Comparison of ENCODE assay signal across 15 cellular contexts in genomic region chr2:176753205-176753604, GRCh38.
DNase-seq lines count a peak whose midpoint lies in the region; ATAC-seq and TF ChIP-seq lines count a peak whose summit lies in the region.
"Had no signal": no experiment of that assay in that cellular context is flagged by ENCODE, and none has a peak within 500 bp of the region (broad histone marks: within the 10 kb centered on the region; RNA-seq: fewer than 3 reads in every experiment).

No MANE protein-coding gene starts in this region.

- H3K23ac ChIP-seq in mesenchymal stem cell (ENCODE audit: low read length in 2 of 2), result no peak overlapping the region

- intact Hi-C loops in body of pancreas (cut with DNase I), result no loop called here

- H2BK5ac ChIP-seq in mesenchymal stem cell (ENCODE audit: low read depth, low read length, poor library complexity, severe bottlenecking), result no peak overlapping the region

- no peak overlapping the region for H2BK15ac ChIP-seq in mesenchymal stem cell (ENCODE audit: low read depth, poor library complexity, severe bottlenecking)

- H4K20me1 ChIP-seq in BLaER1 treated with 17β-estradiol and CSF1 and Interleukin-3, amounts not matched to agents 10 nM and 100 nM, result no peaks in the 10 kb centered on the region
- H4K20me1 ChIP-seq in Karpas-422 (ENCODE audit: insufficient read depth, low read depth, low read length), result no peaks in the 10 kb centered on the region
- H4K20me1 ChIP-seq: BLaER1 had no signal

- no peaks in the 10 kb centered on the region for H3K36me3 ChIP-seq in BLaER1 treated with 17β-estradiol and CSF1 and Interleukin-3, amounts not matched to agents 10 nM and 100 nM
- H3K36me3 ChIP-seq in Karpas-422 (ENCODE audit: insufficient read depth, low read length) (0 out of 2 replicates have a peak, but pooled peaks cover 4% of the 10 kb centered on the region), mesenchymal stem cell (ENCODE audit: control insufficient read depth in 1 of 2, insufficient read depth in 2 of 2, low read depth in 1 of 2, low read length in 2 of 2) (no peaks in the 10 kb centered on the region), body of pancreas (replicated peaks in 1 of 2; ENCODE audit: insufficient read depth in 1 of 2, low read depth in 2 of 2) (no peaks in the 10 kb centered on the region)
- H3K36me3 ChIP-seq: BLaER1, HAP-1 had no signal

- no peak for TF ChIP-seq POLR2A in body of pancreas (IDR thresholded peaks at IDR 0.05)

- no peak overlapping the region for H3K4me3 ChIP-seq in BLaER1 treated with 17β-estradiol and CSF1 and Interleukin-3, amounts not matched to agents 10 nM and 100 nM
- H3K4me3 ChIP-seq in Karpas-422 (ENCODE audit: low read length), result no peak overlapping the region
- H3K4me3 ChIP-seq in mesenchymal stem cell (ENCODE audit: insufficient read depth in 1 of 2, low read depth in 1 of 2, low read length in 2 of 2), result no peak overlapping the region
- H3K4me3 ChIP-seq in body of pancreas, result no peak overlapping the region
- H3K4me3 ChIP-seq: BLaER1, GM12878, HAP-1 had no signal

- no peak for TF ChIP-seq CTCF in body of pancreas (IDR thresholded peaks at IDR 0.05)

- H3K14ac ChIP-seq in mesenchymal stem cell (ENCODE audit: low read length in 2 of 2), result no peak overlapping the region

- H3K18ac ChIP-seq in mesenchymal stem cell (ENCODE audit: low read depth in 1 of 2, low read length in 2 of 2), result no peak overlapping the region

- no peaks in the 10 kb centered on the region for H3K9me3 ChIP-seq in BLaER1 treated with 17β-estradiol and CSF1 and Interleukin-3, amounts not matched to agents 10 nM and 100 nM (replicated peaks in 1 of 11)
- no peaks in the 10 kb centered on the region for H3K9me3 ChIP-seq in Karpas-422 (ENCODE audit: low read length)
- H3K9me3 ChIP-seq in mesenchymal stem cell (ENCODE audit: control insufficient read depth, low read length), result no peaks in the 10 kb centered on the region
- no peaks in the 10 kb centered on the region for H3K9me3 ChIP-seq in body of pancreas
- H3K9me3 ChIP-seq: BLaER1, HAP-1 had no signal

- no peak for DNase-seq in Karpas-422
- DNase-seq in mesenchymal stem cell, result no peak
- DNase-seq in COLO829 (ENCODE audit: low spot score), result no peak
- no peak for DNase-seq in NCI-H2227 (lab: John Stamatoyannopoulos, UW; ENCODE audit: unreplicated experiment)
- DNase-seq in body of pancreas, result no peak
- DNase-seq: CD8-positive, alpha-beta T cell; DMS153; DND-41; EL had no signal

- peak overlapping the region in 5 of 11 experiments; percentile 6 to 57 (median 49); a peak in 5 of 22 replicates for H3K27ac ChIP-seq in BLaER1 treated with 17β-estradiol and CSF1 and Interleukin-3, amounts not matched to agents 10 nM and 100 nM
- H3K27ac ChIP-seq in Karpas-422 (ENCODE audit: low read length) (peak overlapping the region; percentile 98), mesenchymal stem cell (ENCODE audit: low read length, poor library complexity, severe bottlenecking) (no peak overlapping the region), body of pancreas (no peak overlapping the region)
- H3K27ac ChIP-seq: BLaER1, KMS-11 had no signal

- no peak for ATAC-seq in GM21723 (IDR thresholded peaks at IDR 0.05; ENCODE audit: unreplicated experiment)
- ATAC-seq in body of pancreas, result no peak
- ATAC-seq: CD8-positive, alpha-beta T cell had no signal

- 82% methylated on average over 3 of the region's 3 CpGs for WGBS in mesenchymal stem cell
- 91 to 97% methylated on average over 3 of the region's 3 CpGs for WGBS in body of pancreas, 2 donors

- no peak overlapping the region for H3K4ac ChIP-seq in mesenchymal stem cell (ENCODE audit: low read depth in 1 of 2, low read length in 2 of 2)

- H3K27me3 ChIP-seq in BLaER1 treated with 17β-estradiol and CSF1 and Interleukin-3, amounts not matched to agents 10 nM and 100 nM, result no peaks in the 10 kb centered on the region
- no peaks in the 10 kb centered on the region for H3K27me3 ChIP-seq in Karpas-422 (ENCODE audit: low read length)
- no peaks in the 10 kb centered on the region for H3K27me3 ChIP-seq in mesenchymal stem cell (ENCODE audit: control insufficient read depth in 1 of 2, insufficient read depth in 1 of 2, low read length in 2 of 2)
- H3K27me3 ChIP-seq in body of pancreas, result no peaks in the 10 kb centered on the region
- H3K27me3 ChIP-seq: BLaER1 had no signal

- H2AK5ac ChIP-seq in mesenchymal stem cell (ENCODE audit: low read length, severe bottlenecking), result no peak overlapping the region

- no peaks in the 10 kb centered on the region for H3K9me2 ChIP-seq in Karpas-422 (replicated peaks; ENCODE audit: insufficient read depth, low read length)

- H3K79me1 ChIP-seq in mesenchymal stem cell (replicated peaks; ENCODE audit: low read length, poor library complexity, severe bottlenecking), result no peaks in the 10 kb centered on the region

- H4K8ac ChIP-seq in mesenchymal stem cell (ENCODE audit: low read length), result no peak overlapping the region

- H4K91ac ChIP-seq in mesenchymal stem cell (ENCODE audit: low read length), result no peak overlapping the region

- H2AFZ ChIP-seq in Karpas-422 (ENCODE audit: low read length), result no peak overlapping the region
- H2AFZ ChIP-seq in mesenchymal stem cell (ENCODE audit: low read depth, low read length), result no peak overlapping the region

- peak overlapping the region in 6 of 11 experiments; percentile 18 to 48 (median 38); a peak in 5 of 22 replicates for H3K4me2 ChIP-seq in BLaER1 treated with 17β-estradiol and CSF1 and Interleukin-3, amounts not matched to agents 10 nM and 100 nM
- peak overlapping the region; percentile 57 for H3K4me2 ChIP-seq in Karpas-422 (ENCODE audit: low read depth, low read length, poor library complexity, severe bottlenecking)
- H3K4me2 ChIP-seq in mesenchymal stem cell (ENCODE audit: low read length, poor library complexity, severe bottlenecking), result no peak overlapping the region
- H3K4me2 ChIP-seq: KMS-11 had no signal

- H3K9ac ChIP-seq in BLaER1 treated with 17β-estradiol and CSF1 and Interleukin-3, amounts not matched to agents 10 nM and 100 nM, result no peak overlapping the region
- H3K9ac ChIP-seq in Karpas-422 (ENCODE audit: low read length) (peak overlapping the region; percentile 60), mesenchymal stem cell (ENCODE audit: low read length) (peak overlapping the region; percentile 20)
- H3K9ac ChIP-seq: BLaER1, KMS-11 had no signal

- no peak overlapping the region for H2BK120ac ChIP-seq in mesenchymal stem cell (ENCODE audit: low read depth, low read length)

- no peaks in the 10 kb centered on the region for H3K79me2 ChIP-seq in Karpas-422 (ENCODE audit: low read length)

- H2BK12ac ChIP-seq in mesenchymal stem cell (ENCODE audit: low read length in 2 of 2), result no peak overlapping the region

- H3K4me1 ChIP-seq in BLaER1 treated with 17β-estradiol and CSF1 and Interleukin-3, amounts not matched to agents 10 nM and 100 nM, result peaks cover 0 to 28% (median 22%) of the 10 kb centered on the region in 10 experiments; a peak in 18 of 20 replicates
- H3K4me1 ChIP-seq in Karpas-422 (ENCODE audit: low read length) (peaks cover 98% of the 10 kb centered on the region), mesenchymal stem cell (ENCODE audit: control insufficient read depth, insufficient read depth, low read depth, low read length) (no peaks in the 10 kb centered on the region), body of pancreas (peaks cover 14% of the 10 kb centered on the region)

Comparison
In these comparisons a context has a peak if more than half of its experiments do, and no peak if none do; other contexts are left out.
1. H3K9ac ChIP-seq: peak in Karpas-422 (single experiment) and mesenchymal stem cell (single experiment); none in BLaER1 treated with 17β-estradiol and CSF1 and Interleukin-3, amounts not matched to agents 10 nM and 100 nM (0 of 11).